ENCODE assay signal across 8 cellular contexts in the genomic region with DNA sequence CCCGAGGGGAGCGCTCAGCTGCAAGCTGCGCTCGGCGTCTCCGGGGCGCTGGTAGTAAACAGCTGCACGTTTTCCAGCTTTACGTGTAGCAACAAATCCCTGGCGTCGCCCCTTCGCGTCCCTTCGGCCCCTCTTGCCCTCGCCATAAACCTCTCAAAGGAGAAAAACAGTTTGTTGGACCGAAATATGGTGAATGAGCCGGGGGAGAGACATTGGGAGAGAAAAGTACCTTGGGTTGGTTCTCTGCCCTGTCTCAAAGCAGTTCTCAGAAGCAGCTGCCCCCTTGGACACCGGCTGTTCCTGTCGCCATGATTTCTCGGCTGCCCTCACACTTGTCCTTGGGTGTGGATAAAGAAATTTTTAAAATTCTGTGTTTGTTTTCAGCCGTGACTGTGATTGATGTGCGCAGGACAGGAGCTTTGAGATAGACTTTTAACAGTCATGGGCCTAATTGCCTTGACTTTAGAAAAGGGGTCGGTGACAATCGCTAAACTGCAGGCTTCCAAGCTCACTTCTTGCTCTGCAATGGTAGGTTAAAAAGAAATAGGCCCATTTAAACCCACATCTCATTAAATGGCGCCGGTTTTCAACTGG. TPM values are rescaled to one million over a fixed set of nuclear protein-coding genes. Genes with fewer than 3 reads are reported as not detected.
DNase-seq lines count a peak whose midpoint lies in the region; ATAC-seq and TF ChIP-seq lines count a peak whose summit lies in the region.

No MANE protein-coding gene starts in this region.

- peaks cover 6% of the 10 kb centered on the region for H3K79me1 ChIP-seq in trophoblast cell (ENCODE audit: low read length)

- H3K9me3 ChIP-seq in Peyer's patch: no peaks in the 10 kb centered on the region
- no peaks in the 10 kb centered on the region for H3K9me3 ChIP-seq in esophagus muscularis mucosa
- H3K9me3 ChIP-seq in trophoblast cell (ENCODE audit: insufficient read depth, low read depth, low read length): no peaks in the 10 kb centered on the region

- peak overlapping the region; percentile 68 to 91 (median 86) for H3K27ac ChIP-seq in Peyer's patch
- H3K27ac ChIP-seq in esophagus muscularis mucosa (replicated peaks in 1 of 4): peak overlapping the region; percentile 73 to 85 (median 78)
- no peak overlapping the region for H3K27ac ChIP-seq in trophoblast cell (ENCODE audit: low read depth, low read length)

- H3K27me3 ChIP-seq in Peyer's patch (no peaks in the 10 kb centered on the region), esophagus muscularis mucosa (no peaks in the 10 kb centered on the region), trophoblast cell (ENCODE audit: insufficient read depth, low read length) (no peaks in the 10 kb centered on the region)

- peak overlapping the region; percentile 31 for H3K14ac ChIP-seq in trophoblast cell (ENCODE audit: low read length)

- no peak overlapping the region for H4K91ac ChIP-seq in trophoblast cell (ENCODE audit: low read depth, low read length)

- no peak overlapping the region for H2BK12ac ChIP-seq in trophoblast cell (ENCODE audit: low read length)

- H3K18ac ChIP-seq in trophoblast cell (ENCODE audit: low read length): peak overlapping the region; percentile 27

- no peak for TF ChIP-seq POLR2A in Peyer's patch (IDR thresholded peaks at IDR 0.05)
- no peak for TF ChIP-seq POLR2A in esophagus muscularis mucosa (IDR thresholded peaks at IDR 0.05; ENCODE audit: low read depth)

- ATAC-seq in GM21528 (IDR thresholded peaks at IDR 0.05; ENCODE audit: low FRiP score, unreplicated experiment): no peak
- ATAC-seq in GM18511 (IDR thresholded peaks at IDR 0.05; ENCODE audit: unreplicated experiment): no peak

- H2AFZ ChIP-seq in trophoblast cell (ENCODE audit: insufficient read depth, low read length, poor library complexity): peak overlapping the region; percentile 98

- 12% methylated on average over 25 of the region's 26 CpGs for WGBS in esophagus muscularis mucosa
- no CpG with 5 or more reads among the region's 26 CpGs for WGBS in trophoblast cell (ENCODE audit: extremely low coverage, insufficient coverage, insufficient read length)

- H3K4ac ChIP-seq in trophoblast cell (ENCODE audit: low read depth, low read length): peak overlapping the region; percentile 65

- H3K23ac ChIP-seq in trophoblast cell (ENCODE audit: low read length): no peak overlapping the region

- H3K4me3 ChIP-seq in Peyer's patch: peak overlapping the region; percentile 72 to 98 (median 88)
- H3K4me3 ChIP-seq in esophagus muscularis mucosa: peak overlapping the region; percentile 71 to 77 (median 73)
- peak overlapping the region; percentile 86 for H3K4me3 ChIP-seq in trophoblast cell (ENCODE audit: low read depth, low read length)

- H3K36me3 ChIP-seq in Peyer's patch (no peaks in the 10 kb centered on the region), esophagus muscularis mucosa (no peaks in the 10 kb centered on the region), trophoblast cell (ENCODE audit: control insufficient read depth in 1 of 2, insufficient read depth in 2 of 2, low read length in 2 of 2) (no peaks in the 10 kb centered on the region)

- no peak overlapping the region for H2BK120ac ChIP-seq in trophoblast cell (ENCODE audit: insufficient read depth, low read length, poor library complexity)

- intact Hi-C loops in esophagus muscularis mucosa (cut with DNase I): loop anchor here (5.0 to 10.0 kb wide), 3 partner anchors 51 to 1211 kb away; a partner anchor contains a TSS

- H2AK5ac ChIP-seq in trophoblast cell (ENCODE audit: low read length): no peak overlapping the region

- H4K12ac ChIP-seq in trophoblast cell (ENCODE audit: low read depth, low read length): no peak overlapping the region

- H3K79me2 ChIP-seq in trophoblast cell (ENCODE audit: control insufficient read depth, insufficient read depth, low read length, poor library complexity): peaks cover 8% of the 10 kb centered on the region

- H3K4me1 ChIP-seq in Peyer's patch (peaks cover 0 to 16% (median 3%) of the 10 kb centered on the region in 4 donors), esophagus muscularis mucosa (peaks cover 19 to 37% (median 32%) of the 10 kb centered on the region in 4 donors), trophoblast cell (ENCODE audit: control insufficient read depth in 1 of 2, insufficient read depth in 2 of 2, low read length in 2 of 2) (peaks cover 6% of the 10 kb centered on the region in 2 experiments)

- TF ChIP-seq CTCF in Peyer's patch (IDR thresholded peaks at IDR 0.05) (no peak), esophagus muscularis mucosa (IDR thresholded peaks at IDR 0.05) (no peak)

- H4K8ac ChIP-seq in trophoblast cell (ENCODE audit: low read depth, low read length): peak overlapping the region; percentile 29

- peak overlapping the region; percentile 65 for H3K9ac ChIP-seq in trophoblast cell (ENCODE audit: low read length)

- H3K4me2 ChIP-seq in trophoblast cell (ENCODE audit: low read length): peak overlapping the region; percentile 78

- DNase-seq in NCI-H146 (lab: John Stamatoyannopoulos, UW) (peak; percentile 45), NCI-H146 treated with DMSO at 0.1 percent for 48 hours (lab: John Stamatoyannopoulos, UW; ENCODE audit: unreplicated experiment) (no peak), Peyer's patch (no peak), esophagus muscularis mucosa (ENCODE audit: extremely low spot score) (no peak), trophoblast cell (peak in 1 of 2 donors; percentile 11), NCI-H345 (lab: John Stamatoyannopoulos, UW) (no peak)

- TF ChIP-seq EP300 in esophagus muscularis mucosa (IDR thresholded peaks at IDR 0.05): no peak

- no peak overlapping the region for H2BK5ac ChIP-seq in trophoblast cell (ENCODE audit: low read depth, low read length, poor library complexity)

RNA-seq across cellular contexts. Expression of a gene that starts 0.8 kb away (rescaled TPM):
- total RNA-seq in Peyer's patch (10 to 100 TPM in 3 of 4 donors, 1 to 10 TPM in 1; 7.4 to 28.1 (median 19.5) TPM), esophagus muscularis mucosa (10 to 100 TPM; 13.4 to 19.1 (median 14.9) TPM)
- polyA plus RNA-seq in trophoblast cell (2013): 25.3 and 26.8 TPM in 2 replicates

RNA-seq across cellular contexts. Expression of a gene that starts 52.5 kb away (rescaled TPM):
- total RNA-seq in Peyer's patch: 100 to 1,000 TPM in 2 of 4 donors, 10 to 100 TPM in 2; 67.7 to 119 (median 91.3) TPM
- total RNA-seq in esophagus muscularis mucosa: 100 to 1,000 TPM in 3 of 4 donors, 10 to 100 TPM in 1; 90.0 to 129 (median 118) TPM
- polyA plus RNA-seq in trophoblast cell (2013): 32.9 and 34.0 TPM in 2 replicates
